ENCODE assay signal across 22 cellular contexts in genomic region chr3:193677734-193678133, GRCh38.
DNase-seq lines count a peak whose midpoint lies in the region; ATAC-seq, FAIRE-seq and TF ChIP-seq lines count a peak whose summit lies in the region.
"Had no signal": no experiment of that assay in that cellular context is flagged by ENCODE, and none has a peak within 500 bp of the region (broad histone marks: within the 10 kb centered on the region; RNA-seq: fewer than 3 reads in every experiment).

No MANE protein-coding gene starts in this region.

- no peaks in the 10 kb centered on the region for H3K9me3 ChIP-seq in lower lobe of right lung

- H3K4me3 Mint-ChIP-seq in activated naive CD4-positive, alpha-beta T cell treated with anti-CD3 and anti-CD28 coated beads, Interleukin-2, amount 50 U/mL, for 24 hours, result no peak overlapping the region
- H3K4me3 Mint-ChIP-seq in activated naive CD4-positive, alpha-beta T cell treated with anti-CD3 and anti-CD28 coated beads, Interleukin-2, amount 10 ng/mL, durations not matched to agents 7 days and 5 days, result no peak overlapping the region
- H3K4me3 Mint-ChIP-seq: B cell, CD14-positive monocyte, HFFc6 had no signal

- CTCF ChIA-PET in activated naive CD4-positive, alpha-beta T cell treated with anti-CD3 and anti-CD28 coated beads, Interleukin-2, amount 10 ng/mL, durations not matched to agents 7 days and 5 days (lab: Charles Lee), result no interaction called here

- H3K4me3 ChIP-seq in lower lobe of right lung, result no peak overlapping the region

- peaks cover 35% of the 10 kb centered on the region for H3K36me3 ChIP-seq in lower lobe of right lung

- H3K4me1 Mint-ChIP-seq in activated naive CD4-positive, alpha-beta T cell treated with anti-CD3 and anti-CD28 coated beads, Interleukin-2, amount 50 U/mL, for 24 hours, result peaks cover 9% of the 10 kb centered on the region
- H3K4me1 Mint-ChIP-seq in activated naive CD4-positive, alpha-beta T cell treated with anti-CD3 and anti-CD28 coated beads, Interleukin-2, amount 10 ng/mL, durations not matched to agents 7 days and 5 days, result no peaks in the 10 kb centered on the region
- H3K4me1 Mint-ChIP-seq: B cell, CD14-positive monocyte had no signal

- H3K36me3 Mint-ChIP-seq in activated naive CD4-positive, alpha-beta T cell treated with anti-CD3 and anti-CD28 coated beads, Interleukin-2, amount 50 U/mL, for 24 hours, result peaks cover 16% of the 10 kb centered on the region
- peaks cover 17% of the 10 kb centered on the region for H3K36me3 Mint-ChIP-seq in activated naive CD4-positive, alpha-beta T cell treated with anti-CD3 and anti-CD28 coated beads, Interleukin-2, amount 10 ng/mL, durations not matched to agents 7 days and 5 days

- TF ChIP-seq POLR2A in H54 (IDR thresholded peaks at IDR 0.05; ENCODE audit: low read depth, low read length), result no peak

- H3K27ac ChIP-seq in lower lobe of right lung, result no peak overlapping the region

- no peaks in the 10 kb centered on the region for H3K9me3 Mint-ChIP-seq in activated naive CD4-positive, alpha-beta T cell treated with anti-CD3 and anti-CD28 coated beads, Interleukin-2, amount 50 U/mL, for 24 hours
- H3K9me3 Mint-ChIP-seq in activated naive CD4-positive, alpha-beta T cell treated with anti-CD3 and anti-CD28 coated beads, Interleukin-2, amount 10 ng/mL, durations not matched to agents 7 days and 5 days, result no peaks in the 10 kb centered on the region
- H3K9me3 Mint-ChIP-seq: CD14-positive monocyte, HFFc6 had no signal

- peak; percentile 5 to 14 for DNase-seq in activated CD4-positive, alpha-beta T cell treated with anti-CD3 and anti-CD28 coated beads, Interleukin-2, amount 50 U/mL, for 48 hours
- no peak for DNase-seq in activated CD4-positive, alpha-beta T cell treated with anti-CD3 and anti-CD28 coated beads, Interleukin-2, amount 50 U/mL, for 4 hours
- DNase-seq in activated naive CD4-positive, alpha-beta T cell treated with anti-CD3 and anti-CD28 coated beads, Interleukin-2, amount 10 ng/mL, durations not matched to agents 7 days and 5 days, result no peak
- DNase-seq in H54 (ENCODE audit: insufficient read length, low spot score) (no peak), lower lobe of right lung (no peak)
- DNase-seq in stimulated activated naive CD8-positive, alpha-beta T cell treated with anti-CD3 and anti-CD28 coated beads, Interleukin-15, Interleukin-2, amounts not matched to agents 100 U/mL and 50 U/mL, for 24 hours, result no peak
- DNase-seq: EL, H7, HFFc6, Kasumi-1, NCI-H1694, NCI-H2081, NCI-H2171, NCI-H345, NCI-H524, NCI-H82, SIG-M5 had no signal

- TF ChIP-seq CTCF in lower lobe of right lung (IDR thresholded peaks at IDR 0.05), result no peak

- peak; percentile 82 for ATAC-seq in stimulated activated naive CD8-positive, alpha-beta T cell treated with anti-CD3 and anti-CD28 coated beads, Interleukin-15, Interleukin-2, amounts not matched to agents 100 U/mL and 50 U/mL, for 24 hours
- no peak for ATAC-seq in lower lobe of right lung
- ATAC-seq: Panc1 had no signal

- peak; percentile 95 for FAIRE-seq in H54 (lab: Jason Lieb, UNC)
- FAIRE-seq: A204.1 had no signal

- no peaks in the 10 kb centered on the region for H3K4me1 ChIP-seq in lower lobe of right lung

- no peaks in the 10 kb centered on the region for H3K27me3 ChIP-seq in lower lobe of right lung (ENCODE audit: low read depth)

- intact Hi-C loops in lower lobe of right lung (cut with DNase I), result no loop called here

- no peaks in the 10 kb centered on the region for H3K27me3 Mint-ChIP-seq in activated naive CD4-positive, alpha-beta T cell treated with anti-CD3 and anti-CD28 coated beads, Interleukin-2, amount 50 U/mL, for 24 hours
- no peaks in the 10 kb centered on the region for H3K27me3 Mint-ChIP-seq in activated naive CD4-positive, alpha-beta T cell treated with anti-CD3 and anti-CD28 coated beads, Interleukin-2, amount 10 ng/mL, durations not matched to agents 7 days and 5 days
- H3K27me3 Mint-ChIP-seq: B cell had no signal

- peak overlapping the region; percentile 63 for H3K27ac Mint-ChIP-seq in activated naive CD4-positive, alpha-beta T cell treated with anti-CD3 and anti-CD28 coated beads, Interleukin-2, amount 50 U/mL, for 24 hours
- no peak overlapping the region for H3K27ac Mint-ChIP-seq in activated naive CD4-positive, alpha-beta T cell treated with anti-CD3 and anti-CD28 coated beads, Interleukin-2, amount 10 ng/mL, durations not matched to agents 7 days and 5 days
- H3K27ac Mint-ChIP-seq: B cell, CD14-positive monocyte, HFFc6 had no signal

Comparison
In these comparisons a context has a peak if more than half of its experiments do, and no peak if none do; other contexts are left out.
1. DNase-seq: peak in activated CD4-positive, alpha-beta T cell treated with anti-CD3 and anti-CD28 coated beads, Interleukin-2, amount 50 U/mL, for 48 hours (2 of 2); none in activated CD4-positive, alpha-beta T cell treated with anti-CD3 and anti-CD28 coated beads, Interleukin-2, amount 50 U/mL, for 4 hours (0 of 2), activated naive CD4-positive, alpha-beta T cell treated with anti-CD3 and anti-CD28 coated beads, Interleukin-2, amount 10 ng/mL, durations not matched to agents 7 days and 5 days (single experiment), H54 (single experiment), stimulated activated naive CD8-positive, alpha-beta T cell treated with anti-CD3 and anti-CD28 coated beads, Interleukin-15, Interleukin-2, amounts not matched to agents 100 U/mL and 50 U/mL, for 24 hours (single experiment) and lower lobe of right lung (single experiment).